21 cellular contexts compared by ENCODE assay signal in genomic region chr22:49023879-49024774, GRCh38.
DNase-seq lines count a peak whose midpoint lies in the region; ATAC-seq and TF ChIP-seq lines count a peak whose summit lies in the region.
"Had no signal": no experiment of that assay in that cellular context is flagged by ENCODE, and none has a peak within 500 bp of the region (broad histone marks: within the 10 kb centered on the region; RNA-seq: fewer than 3 reads in every experiment).

No MANE protein-coding gene starts in this region.

- H3F3A ChIP-seq in neural progenitor cell (ENCODE audit: low read depth): no peaks in the 10 kb centered on the region

- no peak overlapping the region for H2AFZ ChIP-seq in neural progenitor cell (replicated peaks)

- H3K4me1 ChIP-seq in left ventricle myocardium inferior (no peaks in the 10 kb centered on the region), RWPE2 (ENCODE audit: insufficient read depth, poor library complexity, severe bottlenecking) (no peaks in the 10 kb centered on the region), neural progenitor cell (no peaks in the 10 kb centered on the region), thoracic aorta (ENCODE audit: control insufficient read depth in 1 of 2, low read depth in 2 of 2) (peaks cover 0 to 35% of the 10 kb centered on the region in 2 donors)
- H3K4me1 ChIP-seq: A549 had no signal

- peaks cover 74% of the 10 kb centered on the region for H3K27me3 ChIP-seq in left ventricle myocardium inferior (ENCODE audit: low read depth)
- H3K27me3 ChIP-seq in RWPE2 (ENCODE audit: insufficient read depth, poor library complexity, severe bottlenecking): no peaks in the 10 kb centered on the region
- H3K27me3 ChIP-seq in neural progenitor cell: no peaks in the 10 kb centered on the region
- H3K27me3 ChIP-seq in thoracic aorta (replicated peaks; ENCODE audit: insufficient read depth): no peaks in the 10 kb centered on the region

- H3K4me3 ChIP-seq in left ventricle myocardium inferior: no peak overlapping the region
- H3K4me3 ChIP-seq in RWPE2 (ENCODE audit: severe bottlenecking): no peak overlapping the region
- no peak overlapping the region for H3K4me3 ChIP-seq in neural progenitor cell
- H3K4me3 ChIP-seq in thoracic aorta: no peak overlapping the region
- H3K4me3 ChIP-seq: A549 had no signal

- peaks cover 11% of the 10 kb centered on the region for H3K27me3 Mint-ChIP-seq in neural progenitor cell (ENCODE audit: insufficient read depth, low read depth)
- H3K27me3 Mint-ChIP-seq: B cell had no signal

- in situ Hi-C loops in GM13977 (cut with MboI; ENCODE audit: low pct_unique_long_range_greater_than_20kb, low sequenced_read_pairs, unreplicated experiment): no loop called here

- no peak for ATAC-seq in RWPE2 (ENCODE audit: low read depth)
- peak; percentile 20 for ATAC-seq in thoracic aorta (ENCODE audit: insufficient number of reproducible peaks, low FRiP score, low read depth)
- ATAC-seq: A549, Panc1 had no signal

- no peaks in the 10 kb centered on the region for H3K36me3 ChIP-seq in left ventricle myocardium inferior
- no peaks in the 10 kb centered on the region for H3K36me3 ChIP-seq in RWPE2 (ENCODE audit: low read depth)
- H3K36me3 ChIP-seq in neural progenitor cell: no peaks in the 10 kb centered on the region
- no peaks in the 10 kb centered on the region for H3K36me3 ChIP-seq in thoracic aorta

- peaks cover 3% of the 10 kb centered on the region for H3K4me1 Mint-ChIP-seq in neural progenitor cell
- H3K4me1 Mint-ChIP-seq: B cell, CD14-positive monocyte had no signal

- TF ChIP-seq CTCF in left ventricle myocardium inferior (IDR thresholded peaks at IDR 0.05; ENCODE audit: borderline replicate concordance) (no peak), RWPE2 (IDR thresholded peaks at IDR 0.05; ENCODE audit: poor library complexity, severe bottlenecking) (no peak), neural progenitor cell (IDR thresholded peaks at IDR 0.05) (no peak), thoracic aorta (IDR thresholded peaks at IDR 0.05) (no peak), GM13977 (IDR thresholded peaks at IDR 0.05; ENCODE audit: extremely low read depth, insufficient read depth, missing control alignments) (no peak)

- H3K4me2 ChIP-seq in neural progenitor cell: no peak overlapping the region
- H3K4me2 ChIP-seq: A549 had no signal

- DNase-seq in cardiac septum (ENCODE audit: low spot score): peak; percentile 69
- DNase-seq in left ventricle myocardium inferior: no peak
- peak; percentile 21 for DNase-seq in RWPE2 (ENCODE audit: low spot score)
- no peak for DNase-seq in neural progenitor cell (ENCODE audit: low spot score)
- no peak for DNase-seq in thoracic aorta (ENCODE audit: low spot score)
- DNase-seq in COR-L47 (lab: John Stamatoyannopoulos, UW): no peak
- no peak for DNase-seq in GM13977 (ENCODE audit: low spot score)
- no peak for DNase-seq in NAMALWA (ENCODE audit: low spot score)
- DNase-seq: EL, GF-D8, Karpas-422, NCI-H1417 treated with DMSO at 0.1 percent for 48 hours, NCI-H187, NCI-H345, NCI-H524 treated with DMSO at 0.1 percent for 48 hours, NCI-H82, Right ventricle myocardium superior had no signal

- H3K9me3 ChIP-seq in left ventricle myocardium inferior (replicated peaks) (no peaks in the 10 kb centered on the region), RWPE2 (ENCODE audit: severe bottlenecking) (no peaks in the 10 kb centered on the region), neural progenitor cell (ENCODE audit: low read depth) (no peaks in the 10 kb centered on the region), thoracic aorta (no peaks in the 10 kb centered on the region)
- H3K9me3 ChIP-seq: A549 had no signal

- H3K36me3 Mint-ChIP-seq in neural progenitor cell: no peaks in the 10 kb centered on the region
- H3K36me3 Mint-ChIP-seq: CD14-positive monocyte had no signal

- H3K27ac ChIP-seq in left ventricle myocardium inferior (replicated peaks) (no peak overlapping the region), RWPE2 (ENCODE audit: poor library complexity, severe bottlenecking) (no peak overlapping the region), neural progenitor cell (no peak overlapping the region), thoracic aorta (no peak overlapping the region)
- H3K27ac ChIP-seq: A549 had no signal

- intact Hi-C loops in cardiac septum (cut with DNase I) (no loop called here), left ventricle myocardium inferior (cut with micrococcal nuclease) (no loop called here)

- no peak overlapping the region for H3K4me3 Mint-ChIP-seq in neural progenitor cell
- H3K4me3 Mint-ChIP-seq: B cell, CD14-positive monocyte had no signal

- H3K9ac ChIP-seq in neural progenitor cell: no peak overlapping the region

- no peaks in the 10 kb centered on the region for H4K20me1 ChIP-seq in neural progenitor cell (ENCODE audit: low read depth)

- H3K9me3 Mint-ChIP-seq in neural progenitor cell: no peaks in the 10 kb centered on the region
- H3K9me3 Mint-ChIP-seq: CD14-positive monocyte had no signal

- H3K79me2 ChIP-seq in neural progenitor cell (ENCODE audit: low read depth): no peaks in the 10 kb centered on the region

- H3K27ac Mint-ChIP-seq in neural progenitor cell: peak overlapping the region; percentile 46
- H3K27ac Mint-ChIP-seq: B cell, CD14-positive monocyte had no signal

Comparison
In these comparisons a context has a peak if more than half of its experiments do, and no peak if none do; other contexts are left out.
1. DNase-seq: peak in cardiac septum (single experiment) and RWPE2 (single experiment); none in left ventricle myocardium inferior (single experiment), neural progenitor cell (single experiment), thoracic aorta (single experiment), COR-L47 (single experiment), GM13977 (single experiment) and NAMALWA (single experiment).